ENCODE assay signal across 20 cellular contexts in the genomic region with DNA sequence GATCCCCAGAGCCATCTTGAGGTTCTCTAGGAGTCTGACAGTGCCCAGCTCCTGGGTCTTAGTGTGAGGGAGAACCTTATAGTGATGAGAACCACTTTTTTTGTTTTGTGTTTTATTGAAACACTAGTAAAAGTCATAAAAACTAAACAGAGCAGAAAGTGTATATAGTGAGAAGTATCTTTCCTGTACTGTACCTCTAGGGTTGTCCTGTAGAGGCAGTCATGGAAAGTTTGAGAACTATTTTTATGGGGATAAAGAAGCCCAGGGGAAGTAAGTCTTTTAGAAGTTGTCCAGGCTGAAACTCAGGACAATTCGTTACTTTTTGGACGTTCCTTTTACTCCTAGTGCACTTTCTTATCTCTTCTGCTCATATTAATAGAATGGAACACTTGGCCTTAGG. TPM values are rescaled to one million over a fixed set of nuclear protein-coding genes. Genes with fewer than 3 reads are reported as not detected.
A peak's percentile ranks its signal among the peaks of the same experiment; 100 is the strongest.
DNase-seq lines count a peak whose midpoint lies in the region; ATAC-seq and TF ChIP-seq lines count a peak whose summit lies in the region.
"Had no signal": no experiment of that assay in that cellular context is flagged by ENCODE, and none has a peak within 500 bp of the region (broad histone marks: within the 10 kb centered on the region; RNA-seq: fewer than 3 reads in every experiment).

No MANE protein-coding gene starts in this region.

- H3K27ac Mint-ChIP-seq in chondrocyte (ENCODE audit: unreplicated experiment), result no peak overlapping the region
- H3K27ac Mint-ChIP-seq in osteocyte (ENCODE audit: unreplicated experiment), result no peak overlapping the region
- no peak overlapping the region for H3K27ac Mint-ChIP-seq in activated T-helper 2 cell treated with anti-CD3 and anti-CD28 coated beads, Interferon-gamma antibody, Interleukin-2, Interleukin-4, amounts not matched to agents 10 μg/mL and 5 μg/mL and 100 μg/mL, durations not matched to agents 14 hours and 24 hours and 36 hours

- ATAC-seq in Right ventricle myocardium superior (ENCODE audit: poor library complexity), result peak; percentile 29

- no peak overlapping the region for H3K27ac ChIP-seq in right atrium auricular region
- H3K27ac ChIP-seq: epithelial cell of prostate, tibial artery had no signal

- H3K36me3 Mint-ChIP-seq in chondrocyte (ENCODE audit: low read depth) (peaks cover 30% of the 10 kb centered on the region), osteocyte (ENCODE audit: unreplicated experiment) (peaks cover 44% of the 10 kb centered on the region)
- peaks cover 85% of the 10 kb centered on the region for H3K36me3 Mint-ChIP-seq in activated T-helper 2 cell treated with anti-CD3 and anti-CD28 coated beads, Interferon-gamma antibody, Interleukin-2, Interleukin-4, amounts not matched to agents 10 μg/mL and 5 μg/mL and 100 μg/mL, durations not matched to agents 14 hours and 24 hours and 36 hours (ENCODE audit: low read depth)

- no peaks in the 10 kb centered on the region for H3K27me3 Mint-ChIP-seq in chondrocyte (ENCODE audit: low read depth)
- no peaks in the 10 kb centered on the region for H3K27me3 Mint-ChIP-seq in osteocyte (ENCODE audit: unreplicated experiment)
- no peaks in the 10 kb centered on the region for H3K27me3 Mint-ChIP-seq in activated T-helper 2 cell treated with anti-CD3 and anti-CD28 coated beads, Interferon-gamma antibody, Interleukin-2, Interleukin-4, amounts not matched to agents 10 μg/mL and 5 μg/mL and 100 μg/mL, durations not matched to agents 14 hours and 24 hours and 36 hours (ENCODE audit: low read depth)
- H3K27me3 Mint-ChIP-seq: stimulated activated naive CD8-positive, alpha-beta T cell treated with anti-CD3 and anti-CD28 coated beads, Interleukin-15, Interleukin-2, amounts not matched to agents 100 ng/mL and 50 ng/mL, for 24 hours had no signal

- no peaks in the 10 kb centered on the region for H3K4me1 Mint-ChIP-seq in chondrocyte (ENCODE audit: low read depth)
- no peaks in the 10 kb centered on the region for H3K4me1 Mint-ChIP-seq in osteocyte (ENCODE audit: unreplicated experiment)
- H3K4me1 Mint-ChIP-seq in activated T-helper 2 cell treated with anti-CD3 and anti-CD28 coated beads, Interferon-gamma antibody, Interleukin-2, Interleukin-4, amounts not matched to agents 10 μg/mL and 5 μg/mL and 100 μg/mL, durations not matched to agents 14 hours and 24 hours and 36 hours (ENCODE audit: low read depth), result peaks cover 35% of the 10 kb centered on the region

- DNase-seq in Right ventricle myocardium superior (no peak), right atrium auricular region (ENCODE audit: low spot score) (no peak), Kasumi-1 (lab: John Stamatoyannopoulos, UW) (peak; percentile 11 to 31), chondrocyte (ENCODE audit: low spot score) (no peak), osteocyte (ENCODE audit: extremely low spot score, unreplicated experiment) (no peak), head of caudate nucleus (no peak)
- no peak for DNase-seq in activated T-helper 2 cell treated with anti-CD3 and anti-CD28 coated beads, Interferon-gamma antibody, Interleukin-2, Interleukin-4, amounts not matched to agents 10 μg/mL and 5 μg/mL and 100 μg/mL, durations not matched to agents 14 hours and 24 hours and 36 hours (ENCODE audit: low spot score)
- no peak for DNase-seq in activated effector memory CD4-positive, alpha-beta T cell treated with Interleukin-2 at 50 U/mL for 16 hours
- DNase-seq: activated CD4-positive, alpha-beta T cell treated with anti-CD3 and anti-CD28 coated beads for 4 hours; activated naive CD4-positive, alpha-beta T cell; aorta; HCEC 1CT; MV-4-11; NCI-H1694 treated with DMSO at 0.1 percent for 48 hours; NCI-H748 treated with DMSO at 0.1 percent for 48 hours; stimulated activated CD4-positive, alpha-beta T cell treated with anti-CD3 and anti-CD28 coated beads, Interleukin-4, amount 100 ng/mL, for 1 hour; tibial artery had no signal

- no peak for TF ChIP-seq CTCF in right atrium auricular region (IDR thresholded peaks at IDR 0.05)
- TF ChIP-seq CTCF in chondrocyte (IDR thresholded peaks at IDR 0.05), result peak; percentile 21
- TF ChIP-seq CTCF in osteocyte (IDR thresholded peaks at IDR 0.05), result peak; percentile 8

- H3K9me3 ChIP-seq in right atrium auricular region, result no peaks in the 10 kb centered on the region
- H3K9me3 ChIP-seq: tibial artery had no signal

- H3K4me3 Mint-ChIP-seq in chondrocyte (ENCODE audit: unreplicated experiment), result no peak overlapping the region
- no peak overlapping the region for H3K4me3 Mint-ChIP-seq in osteocyte (ENCODE audit: unreplicated experiment)
- H3K4me3 Mint-ChIP-seq in activated T-helper 2 cell treated with anti-CD3 and anti-CD28 coated beads, Interferon-gamma antibody, Interleukin-2, Interleukin-4, amounts not matched to agents 10 μg/mL and 5 μg/mL and 100 μg/mL, durations not matched to agents 14 hours and 24 hours and 36 hours (ENCODE audit: low read depth), result no peak overlapping the region
- H3K4me3 Mint-ChIP-seq: stimulated activated naive CD8-positive, alpha-beta T cell treated with anti-CD3 and anti-CD28 coated beads, Interleukin-15, Interleukin-2, amounts not matched to agents 100 ng/mL and 50 ng/mL, for 24 hours had no signal

- H3K4me3 ChIP-seq in right atrium auricular region, result no peak overlapping the region
- H3K4me3 ChIP-seq: lung, tibial artery had no signal

- intact Hi-C loops in Right ventricle myocardium superior (cut with DNase I), result no loop called here
- intact Hi-C loops in activated T-helper 2 cell treated with anti-CD3 and anti-CD28 coated beads, Interferon-gamma antibody, Interleukin-2, Interleukin-4, amounts not matched to agents 10 μg/mL and 5 μg/mL and 100 μg/mL, durations not matched to agents 14 hours and 24 hours and 36 hours (cut with micrococcal nuclease), result no loop called here
- intact Hi-C loops in head of caudate nucleus (cut with DNase I), result no loop called here

- H3K4me1 ChIP-seq in right atrium auricular region, result no peaks in the 10 kb centered on the region
- H3K4me1 ChIP-seq: tibial artery had no signal

- H3K36me3 ChIP-seq in right atrium auricular region, result peaks cover 52% of the 10 kb centered on the region

- no peaks in the 10 kb centered on the region for H3K27me3 ChIP-seq in right atrium auricular region
- H3K27me3 ChIP-seq: tibial artery had no signal

- no peaks in the 10 kb centered on the region for H3K9me3 Mint-ChIP-seq in chondrocyte (ENCODE audit: low read depth)
- no peaks in the 10 kb centered on the region for H3K9me3 Mint-ChIP-seq in osteocyte (ENCODE audit: unreplicated experiment)
- peaks cover 7% of the 10 kb centered on the region for H3K9me3 Mint-ChIP-seq in activated T-helper 2 cell treated with anti-CD3 and anti-CD28 coated beads, Interferon-gamma antibody, Interleukin-2, Interleukin-4, amounts not matched to agents 10 μg/mL and 5 μg/mL and 100 μg/mL, durations not matched to agents 14 hours and 24 hours and 36 hours
- H3K9me3 Mint-ChIP-seq: stimulated activated naive CD8-positive, alpha-beta T cell treated with anti-CD3 and anti-CD28 coated beads, Interleukin-15, Interleukin-2, amounts not matched to agents 100 ng/mL and 50 ng/mL, for 24 hours had no signal

RNA-seq across cellular contexts. Expression of a gene that starts 40.9 kb away (rescaled TPM):
- 197 TPM for total RNA-seq in Right ventricle myocardium superior
- 10 to 100 TPM; 67.4 to 76.3 TPM for total RNA-seq in right atrium auricular region
- 135 to 167 TPM (median 161 TPM) in 3 replicates for total RNA-seq in chondrocyte
- 136 and 142 TPM in 2 replicates for total RNA-seq in osteocyte
- total RNA-seq in activated T-helper 2 cell treated with anti-CD3 and anti-CD28 coated beads, Interferon-gamma antibody, Interleukin-2, Interleukin-4, amounts not matched to agents 10 μg/mL and 5 μg/mL and 100 μg/mL, durations not matched to agents 14 hours and 24 hours and 36 hours, result 93.8 and 98.6 TPM in 2 replicates

RNA-seq across cellular contexts. Expression of a gene that starts 52.2 kb away (rescaled TPM):
- total RNA-seq in Right ventricle myocardium superior, result 57.5 TPM
- 10 to 100 TPM; 50.3 to 56.2 TPM for total RNA-seq in right atrium auricular region
- total RNA-seq in chondrocyte, result 32.3 to 35.2 TPM (median 34.0 TPM) in 3 replicates
- 25.3 and 28.7 TPM in 2 replicates for total RNA-seq in osteocyte
- 58.2 and 58.7 TPM in 2 replicates for total RNA-seq in activated T-helper 2 cell treated with anti-CD3 and anti-CD28 coated beads, Interferon-gamma antibody, Interleukin-2, Interleukin-4, amounts not matched to agents 10 μg/mL and 5 μg/mL and 100 μg/mL, durations not matched to agents 14 hours and 24 hours and 36 hours

Comparison
In these comparisons a context has a peak if more than half of its experiments do, and no peak if none do; other contexts are left out.
1. DNase-seq: peak in Kasumi-1 (2 of 2); none in Right ventricle myocardium superior (single experiment), right atrium auricular region (single experiment), chondrocyte (single experiment), osteocyte (single experiment), activated T-helper 2 cell treated with anti-CD3 and anti-CD28 coated beads, Interferon-gamma antibody, Interleukin-2, Interleukin-4, amounts not matched to agents 10 μg/mL and 5 μg/mL and 100 μg/mL, durations not matched to agents 14 hours and 24 hours and 36 hours (single experiment), activated effector memory CD4-positive, alpha-beta T cell treated with Interleukin-2 at 50 U/mL for 16 hours (single experiment) and head of caudate nucleus (0 of 42).
2. CTCF ChIP-seq: peak in chondrocyte (single experiment) and osteocyte (single experiment); none in right atrium auricular region (0 of 2).